ENCODE assay signal across 8 cellular contexts in genomic region chr6:106630366-106630765, GRCh38. TPM values are rescaled to one million over a fixed set of nuclear protein-coding genes. Genes with fewer than 3 reads are reported as not detected.
DNase-seq lines count a peak whose midpoint lies in the region; ATAC-seq and TF ChIP-seq lines count a peak whose summit lies in the region.

No MANE protein-coding gene starts in this region.

- no peak for TF ChIP-seq CTCF in VCaP (conservative IDR thresholded peaks at IDR 0.05)
- no peak for TF ChIP-seq CTCF in omental fat pad (IDR thresholded peaks at IDR 0.05)

- peaks cover 6% of the 10 kb centered on the region for H3K36me3 Mint-ChIP-seq in activated CD8-positive, alpha-beta memory T cell treated with anti-CD3 and anti-CD28 coated beads, Interleukin-2, amount 10 ng/mL, durations not matched to agents 7 days and 5 days

- DNase-seq in activated CD8-positive, alpha-beta memory T cell treated with anti-CD3 and anti-CD28 coated beads, Interleukin-2, amount 10 ng/mL, durations not matched to agents 7 days and 5 days = no peak
- no peak for DNase-seq in activated CD8-positive, alpha-beta memory T cell treated with anti-CD3 and anti-CD28 coated beads, Interleukin-2, amount 50 U/mL, for 48 hours
- DNase-seq in KG1 (lab: John Stamatoyannopoulos, UW) = no peak
- DNase-seq in omental fat pad (ENCODE audit: low spot score) = no peak
- DNase-seq in OCI-M2 (lab: John Stamatoyannopoulos, UW; ENCODE audit: unreplicated experiment) = no peak

- H3K4me1 Mint-ChIP-seq in activated CD8-positive, alpha-beta memory T cell treated with anti-CD3 and anti-CD28 coated beads, Interleukin-2, amount 10 ng/mL, durations not matched to agents 7 days and 5 days = peaks cover 36% of the 10 kb centered on the region

- H3K27ac ChIP-seq in VCaP (peak overlapping the region; percentile 77; the same call in 1 of the 2 replicates), iPS-20b (ENCODE audit: low read length) (peak overlapping the region; percentile 62), thymus (ENCODE audit: low read depth) (no peak overlapping the region)

- 81% methylated on average over 5 of the region's 5 CpGs for WGBS in thymus

- no peaks in the 10 kb centered on the region for H3K27me3 ChIP-seq in iPS-20b (ENCODE audit: insufficient read depth, low read length)
- H3K27me3 ChIP-seq in thymus (ENCODE audit: control insufficient read depth, insufficient read depth) = no peaks in the 10 kb centered on the region

- peaks cover 12% of the 10 kb centered on the region for H3K4me1 ChIP-seq in iPS-20b (ENCODE audit: insufficient read depth, low read length)
- H3K4me1 ChIP-seq in thymus (ENCODE audit: control insufficient read depth, insufficient read depth, low read length) = peaks cover 6% of the 10 kb centered on the region

- peak overlapping the region; percentile 89 for H3K27ac Mint-ChIP-seq in activated CD8-positive, alpha-beta memory T cell treated with anti-CD3 and anti-CD28 coated beads, Interleukin-2, amount 10 ng/mL, durations not matched to agents 7 days and 5 days

- H3K9ac ChIP-seq in iPS-20b (ENCODE audit: low read depth, low read length) = peak overlapping the region; percentile 97

- peak overlapping the region; percentile 83 for H3K4me3 Mint-ChIP-seq in activated CD8-positive, alpha-beta memory T cell treated with anti-CD3 and anti-CD28 coated beads, Interleukin-2, amount 10 ng/mL, durations not matched to agents 7 days and 5 days

- peak overlapping the region; percentile 97 for H3K4me3 ChIP-seq in iPS-20b (ENCODE audit: low read length)
- H3K4me3 ChIP-seq in thymus (ENCODE audit: low read length) = peak overlapping the region; percentile 72

- CTCF ChIA-PET in activated CD8-positive, alpha-beta memory T cell treated with anti-CD3 and anti-CD28 coated beads, Interleukin-2, amount 10 ng/mL, durations not matched to agents 7 days and 5 days (lab: Charles Lee) = interaction anchor here (1.0 to 1.6 kb wide), 3 partner anchors 12 to 483 kb away, joined by 3 to 5 read pairs (median 3); no protein-coding TSS in a partner anchor

- no peaks in the 10 kb centered on the region for H3K36me3 ChIP-seq in iPS-20b (ENCODE audit: insufficient read depth, low read depth, low read length)
- H3K36me3 ChIP-seq in thymus (ENCODE audit: control insufficient read depth, insufficient read depth) = no peaks in the 10 kb centered on the region

- H3K9me3 ChIP-seq in iPS-20b (ENCODE audit: insufficient read depth, low read depth, low read length) (no peaks in the 10 kb centered on the region), thymus (ENCODE audit: control insufficient read depth) (no peaks in the 10 kb centered on the region)

- no peaks in the 10 kb centered on the region for H3K9me3 Mint-ChIP-seq in activated CD8-positive, alpha-beta memory T cell treated with anti-CD3 and anti-CD28 coated beads, Interleukin-2, amount 10 ng/mL, durations not matched to agents 7 days and 5 days (ENCODE audit: low read depth)

- no peaks in the 10 kb centered on the region for H3K27me3 Mint-ChIP-seq in activated CD8-positive, alpha-beta memory T cell treated with anti-CD3 and anti-CD28 coated beads, Interleukin-2, amount 10 ng/mL, durations not matched to agents 7 days and 5 days

- no peak for ATAC-seq in activated CD8-positive, alpha-beta memory T cell treated with anti-CD3 and anti-CD28 coated beads, Interleukin-2, amount 10 ng/mL, durations not matched to agents 7 days and 5 days
- no peak for ATAC-seq in omental fat pad (ENCODE audit: low FRiP score)

RNA-seq across cellular contexts. Expression of gene QRSL1, which starts 1.0 kb away (rescaled TPM):
- total RNA-seq in activated CD8-positive, alpha-beta memory T cell treated with anti-CD3 and anti-CD28 coated beads, Interleukin-2, amount 10 ng/mL, durations not matched to agents 7 days and 5 days = 10 to 100 TPM; 13.5 to 16.3 TPM
- polyA plus RNA-seq in thymus = 9.4 TPM
- total RNA-seq in omental fat pad = 1 to 10 TPM; 6.8 to 8.0 (median 8.0) TPM

RNA-seq across cellular contexts. Expression of gene RTN4IP1, which starts 1.1 kb away (rescaled TPM):
- total RNA-seq in activated CD8-positive, alpha-beta memory T cell treated with anti-CD3 and anti-CD28 coated beads, Interleukin-2, amount 10 ng/mL, durations not matched to agents 7 days and 5 days = 10 to 100 TPM in 1 of 2 experiments, 1 to 10 TPM in 1; 9.4 to 10.7 TPM
- polyA plus RNA-seq in thymus = 5.4 TPM
- 1 to 10 TPM; 1.1 to 3.7 (median 2.7) TPM for total RNA-seq in omental fat pad
